In genomic region chr2:149223472-149224062, GRCh38 we compare ENCODE assay signal across 25 cellular contexts.
A peak's percentile ranks its signal among the peaks of the same experiment; 100 is the strongest.
DNase-seq lines count a peak whose midpoint lies in the region; ATAC-seq, FAIRE-seq and TF ChIP-seq lines count a peak whose summit lies in the region.
"Had no signal": no experiment of that assay in that cellular context is flagged by ENCODE, and none has a peak within 500 bp of the region (broad histone marks: within the 10 kb centered on the region; RNA-seq: fewer than 3 reads in every experiment).

No MANE protein-coding gene starts in this region.

- no peaks in the 10 kb centered on the region for H3K36me3 ChIP-seq in H7 (replicated peaks; ENCODE audit: control insufficient read depth, insufficient read depth, low read length)
- H3K36me3 ChIP-seq: BLaER1, Peyer's patch, SJSA1 had no signal

- H3K4me3 ChIP-seq in H7 (ENCODE audit: insufficient read depth, low read depth, low read length), result no peak overlapping the region
- H3K4me3 ChIP-seq: BLaER1, Peyer's patch, SJSA1 had no signal

- H3K36me3 Mint-ChIP-seq in WTC11, result no peaks in the 10 kb centered on the region

- no peak overlapping the region for H3K4me3 Mint-ChIP-seq in WTC11
- H3K4me3 Mint-ChIP-seq: CD4-positive, alpha-beta T cell had no signal

- POLR2A ChIA-PET in WTC11 (lab: Charles Lee), result no interaction called here

- H3K27me3 Mint-ChIP-seq in WTC11 (ENCODE audit: low read depth), result no peaks in the 10 kb centered on the region

- H3K9me3 Mint-ChIP-seq in WTC11, result no peaks in the 10 kb centered on the region
- H3K9me3 Mint-ChIP-seq: CD4-positive, alpha-beta T cell had no signal

- CTCF ChIA-PET in WTC11 (lab: Charles Lee), result interaction anchor here (0.5 to 1.4 kb wide), 2 partner anchors 51 to 206 kb away, joined by 3 read pairs; no protein-coding TSS in a partner anchor

- peaks cover 26% of the 10 kb centered on the region for H3K4me1 Mint-ChIP-seq in WTC11

- TF ChIP-seq POLR2A in GM12892 (IDR thresholded peaks at IDR 0.05; ENCODE audit: low read depth, low read length), result no peak

- no peak for TF ChIP-seq CTCF in WTC11 (IDR thresholded peaks at IDR 0.05)

- peak; percentile 87 for ATAC-seq in WTC11
- ATAC-seq: HepG2 had no signal

- H3K27ac Mint-ChIP-seq in WTC11, result no peak overlapping the region
- H3K27ac Mint-ChIP-seq: CD4-positive, alpha-beta T cell had no signal

- FAIRE-seq in GM12892 (lab: Jason Lieb, UNC), result no peak
- FAIRE-seq: GM12891, HepG2 had no signal

- no peaks in the 10 kb centered on the region for H3K27me3 ChIP-seq in H7 (ENCODE audit: control insufficient read depth, insufficient read depth, low read length)
- H3K27me3 ChIP-seq: BLaER1, Peyer's patch, SJSA1 had no signal

- DNase-seq in H7, result peak; percentile 20
- DNase-seq in WTC11 (ENCODE audit: low spot score), result peak; percentile 28
- DNase-seq in iPS DF 4.7 (ENCODE audit: extremely low read depth, low spot score), result peak; percentile 9
- DNase-seq in retina, result peak; percentile 14
- no peak for DNase-seq in GM12892 (ENCODE audit: insufficient read length)
- DNase-seq in hypothalamus (lab: John Stamatoyannopoulos, UW), result no peak
- no peak for DNase-seq in DMS53 treated with DMSO at 0.1 percent for 48 hours (lab: John Stamatoyannopoulos, UW; ENCODE audit: unreplicated experiment)
- DNase-seq: Caco-2; CD4-positive, alpha-beta T cell; DMS 273 treated with DMSO at 0.1 percent for 48 hours; DND-41; KG1; NCI-H1092; NCI-H146; NCI-H2029; NCI-H2171; NCI-H345; NCI-H524; NCI-H774; NK-92 treated with Interleukin-12 subunit alpha and Interleukin-12 subunit beta, amount 100 ng/mL, for 24 hours; Peyer's patch had no signal

TF ChIP-seq in WTC11, 78 proteins besides CTCF, POLR2A, EP300 and RAD21:
- TF ChIP-seq ZNF138 (CRISPR knock-in tag; conservative IDR thresholded peaks at IDR 0.05) (no peak), PRDM15 (CRISPR knock-in tag; IDR thresholded peaks at IDR 0.05) (no peak), TEAD4 (CRISPR knock-in tag; IDR thresholded peaks at IDR 0.05) (no peak), ZNF317 (CRISPR knock-in tag; IDR thresholded peaks at IDR 0.05; ENCODE audit: borderline replicate concordance, low read depth) (no peak), ZNF263 (CRISPR knock-in tag; IDR thresholded peaks at IDR 0.05; ENCODE audit: low read depth) (no peak), TEAD1 (CRISPR knock-in tag; IDR thresholded peaks at IDR 0.05) (no peak), ZNF281 (CRISPR knock-in tag; IDR thresholded peaks at IDR 0.05) (no peak), SMAD3 (CRISPR knock-in tag; IDR thresholded peaks at IDR 0.05; ENCODE audit: borderline replicate concordance) (no peak), AR (CRISPR knock-in tag; IDR thresholded peaks at IDR 0.05) (no peak)

Comparison
In these comparisons a context has a peak if more than half of its experiments do, and no peak if none do; other contexts are left out.
1. DNase-seq: peak in H7 (single experiment), WTC11 (single experiment), iPS DF 4.7 (single experiment) and retina (single experiment); none in GM12892 (single experiment), hypothalamus (0 of 51) and DMS53 treated with DMSO at 0.1 percent for 48 hours (single experiment).